Comparison of ENCODE assay signal across 26 cellular contexts in the genomic region with DNA sequence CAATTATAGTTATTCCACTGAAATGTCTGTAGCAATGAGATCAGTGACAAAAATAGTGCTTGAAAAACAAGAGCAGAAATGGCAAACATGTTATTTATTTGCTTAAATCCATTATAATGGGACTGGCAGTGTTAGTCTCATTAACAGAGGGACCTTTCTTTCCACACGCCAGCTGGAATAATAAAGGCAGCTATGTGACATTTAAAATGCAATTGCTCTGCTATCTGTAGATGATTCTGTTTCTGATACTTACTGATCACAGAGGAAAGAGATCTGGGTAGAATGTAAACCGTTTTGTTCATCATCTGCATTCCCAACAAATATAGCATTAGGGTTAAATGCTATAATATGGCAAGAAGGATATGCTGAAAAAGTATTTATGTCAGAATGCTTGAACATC.
A peak's percentile ranks its signal among the peaks of the same experiment; 100 is the strongest.
DNase-seq lines count a peak whose midpoint lies in the region; ATAC-seq, FAIRE-seq and TF ChIP-seq lines count a peak whose summit lies in the region.
"Had no signal": no experiment of that assay in that cellular context is flagged by ENCODE, and none has a peak within 500 bp of the region (broad histone marks: within the 10 kb centered on the region; RNA-seq: fewer than 3 reads in every experiment).

No MANE protein-coding gene starts in this region.

- H3K27ac ChIP-seq in Panc1 (ENCODE audit: low read length): peak overlapping the region; percentile 35; the same call in 1 of the 2 replicates
- H3K27ac ChIP-seq: ascending aorta, neural progenitor cell, psoas muscle had no signal

- no peaks in the 10 kb centered on the region for H3K4me1 Mint-ChIP-seq in effector memory CD8-positive, alpha-beta T cell (ENCODE audit: low read depth in 2 of 2)

- H3K9me3 ChIP-seq in Panc1 (ENCODE audit: control insufficient read depth, insufficient read depth, low read depth, low read length): no peaks in the 10 kb centered on the region; the same call in 1 of the 2 replicates
- H3K9me3 ChIP-seq: ascending aorta, BE2C, psoas muscle had no signal

- no peaks in the 10 kb centered on the region for H3K36me3 Mint-ChIP-seq in effector memory CD8-positive, alpha-beta T cell (ENCODE audit: insufficient read depth)
- H3K36me3 Mint-ChIP-seq: neural progenitor cell, type B pancreatic cell had no signal

- H3K27ac Mint-ChIP-seq in effector memory CD8-positive, alpha-beta T cell: no peak overlapping the region
- H3K27ac Mint-ChIP-seq: neural progenitor cell, type B pancreatic cell had no signal

- BruUV-seq in Panc1 (replicated peaks; lab: Mats Ljungman, UMichigan): no TSS peak

- POLR2A ChIA-PET in Panc1 (lab: Charles Lee): no interaction called here

- H3K27me3 ChIP-seq in Panc1 (ENCODE audit: control insufficient read depth, insufficient read depth, low read length): no peaks in the 10 kb centered on the region
- H3K27me3 ChIP-seq: ascending aorta, BE2C, neural progenitor cell had no signal

- H3K27me3 Mint-ChIP-seq in effector memory CD8-positive, alpha-beta T cell: no peaks in the 10 kb centered on the region
- H3K27me3 Mint-ChIP-seq: type B pancreatic cell had no signal

- peaks cover 6% of the 10 kb centered on the region for H3K4me1 ChIP-seq in Panc1 (ENCODE audit: control insufficient read depth, insufficient read depth, low read length)
- H3K4me1 ChIP-seq: ascending aorta, BE2C, psoas muscle had no signal

- ATAC-seq in Panc1 (no peak), HG02678 (IDR thresholded peaks at IDR 0.05; ENCODE audit: unreplicated experiment) (no peak)
- no peak for ATAC-seq in effector memory CD8-positive, alpha-beta T cell (replicated peaks)
- ATAC-seq: esophagus mucosa; left cardiac atrium; psoas muscle; stimulated activated naive CD8-positive, alpha-beta T cell treated with anti-CD3 and anti-CD28 coated beads, Interleukin-15, Interleukin-2, amounts not matched to agents 100 U/mL and 50 U/mL, for 24 hours had no signal

- H3K4me3 Mint-ChIP-seq in effector memory CD8-positive, alpha-beta T cell: no peak overlapping the region
- H3K4me3 Mint-ChIP-seq: neural progenitor cell, type B pancreatic cell had no signal

- intact Hi-C loops in Panc1 (cut with micrococcal nuclease; ENCODE audit: unreplicated experiment): no loop called here

- peaks cover 6 to 19% of the 10 kb centered on the region in 2 donors for H3K9me3 Mint-ChIP-seq in effector memory CD8-positive, alpha-beta T cell
- H3K9me3 Mint-ChIP-seq: neural progenitor cell, type B pancreatic cell had no signal

- no peak for TF ChIP-seq CTCF in Panc1 (IDR thresholded peaks at IDR 0.05)

- H3K4me3 ChIP-seq in Panc1 (ENCODE audit: low read depth in 2 of 2, low read length in 2 of 2): no peak overlapping the region
- H3K4me3 ChIP-seq: ascending aorta, neural progenitor cell, psoas muscle, smooth muscle cell had no signal

- FAIRE-seq in urothelium cell line (lab: Jason Lieb, UNC): no peak
- FAIRE-seq: A204.1 had no signal

- in situ Hi-C loops in Panc1 (cut with HindIII; ENCODE audit: low pct_unique_long_range_greater_than_20kb, low sequenced_read_pairs): no loop called here

- DNase-seq in NCI-H1694 treated with DMSO at 0.1 percent for 48 hours (lab: John Stamatoyannopoulos, UW) (peak; percentile 42), NCI-H1694 (lab: John Stamatoyannopoulos, UW) (no peak), Panc1 (ENCODE audit: low read depth, low spot score) (no peak), medulla oblongata (ENCODE audit: extremely low spot score) (peak; percentile 73), urothelium cell line (ENCODE audit: low spot score) (no peak), HUDEP-2 (lab: John Stamatoyannopoulos, UW; ENCODE audit: unreplicated experiment in 76 of 76) (no peak)
- DNase-seq in effector memory CD8-positive, alpha-beta T cell: no peak
- DNase-seq: activated CD4-positive, CD25-positive, alpha-beta regulatory T cell treated with anti-CD3 and anti-CD28 coated beads, Interleukin-2, amount 50 U/mL, for 72 hours; activated naive CD4-positive, alpha-beta T cell treated with anti-CD3 and anti-CD28 coated beads, Interleukin-2, amount 50 U/mL, for 16 hours; activated T-cell treated with anti-CD3 and anti-CD28 coated beads, Interleukin-2, amount 50 U/mL, for 48 hours; BE2C; Calu3; cerebellar nuclear complex; effector CD8-positive, alpha-beta T cell; HCEC 1CT; left cardiac atrium; psoas muscle; stimulated activated CD4-positive, alpha-beta T cell treated with anti-CD3 and anti-CD28 coated beads, Interleukin-2, amount 100 ng/mL, for 48 hours; stimulated activated naive CD8-positive, alpha-beta T cell treated with anti-CD3 and anti-CD28 coated beads, Interleukin-15, Interleukin-2, amounts not matched to agents 100 U/mL and 50 U/mL, for 24 hours had no signal

- H3K36me3 ChIP-seq in Panc1 (ENCODE audit: control insufficient read depth, insufficient read depth, low read length): no peaks in the 10 kb centered on the region
- H3K36me3 ChIP-seq: ascending aorta, BE2C, neural progenitor cell had no signal

- CTCF ChIA-PET in Panc1 (lab: Charles Lee): no interaction called here

Comparison
In these comparisons a context has a peak if more than half of its experiments do, and no peak if none do; other contexts are left out.
1. DNase-seq: peak in NCI-H1694 treated with DMSO at 0.1 percent for 48 hours (single experiment) and medulla oblongata (single experiment); none in NCI-H1694 (single experiment), Panc1 (single experiment), effector memory CD8-positive, alpha-beta T cell (0 of 3), urothelium cell line (single experiment) and HUDEP-2 (0 of 76).